Comparison of ENCODE assay signal across 8 cellular contexts in genomic region chr13:100088648-100089601, GRCh38. TPM values are rescaled to one million over a fixed set of nuclear protein-coding genes. Genes with fewer than 3 reads are reported as not detected.
A peak's percentile ranks its signal among the peaks of the same experiment; 100 is the strongest.
DNase-seq lines count a peak whose midpoint lies in the region; ATAC-seq and TF ChIP-seq lines count a peak whose summit lies in the region.

Gene PCCA (plus strand): TSS chr13:100089093. CDS start chr13:100089121, 28 bp downstream.

- no peak within 1 kb of the TSS for H2AK5ac ChIP-seq in mesenchymal stem cell (ENCODE audit: low read length, severe bottlenecking)

- H3K4me3 Mint-ChIP-seq in CD8-positive, alpha-beta T cell, result peak within 1 kb of the TSS; percentile 98
- peak within 1 kb of the TSS; percentile 87 for H3K4me3 Mint-ChIP-seq in endodermal cell

- H3K27me3 Mint-ChIP-seq in CD8-positive, alpha-beta T cell (ENCODE audit: low read depth), result no peaks in the 10 kb centered on the region
- no peaks in the 10 kb centered on the region for H3K27me3 Mint-ChIP-seq in endodermal cell (ENCODE audit: insufficient read depth)

- H3K36me3 ChIP-seq in CD8-positive, alpha-beta T cell (ENCODE audit: insufficient read depth, low read length), result no peaks in the 10 kb centered on the region
- peaks cover 43% of the 10 kb centered on the region for H3K36me3 ChIP-seq in endodermal cell (ENCODE audit: control insufficient read depth, insufficient read depth, low read length)
- peaks cover 7 to 14% of the 10 kb centered on the region in 2 experiments for H3K36me3 ChIP-seq in mesenchymal stem cell (ENCODE audit: control insufficient read depth in 1 of 2, insufficient read depth in 2 of 2, low read depth in 1 of 2, low read length in 2 of 2)

- peaks cover 5% of the 10 kb centered on the region for H3K36me3 Mint-ChIP-seq in CD8-positive, alpha-beta T cell
- peaks cover 45% of the 10 kb centered on the region for H3K36me3 Mint-ChIP-seq in endodermal cell (ENCODE audit: low read depth)

- 0% methylated on average over 43 to 84 of the region's 84 CpGs for WGBS in endodermal cell (ENCODE audit: insufficient coverage in 1 of 2, insufficient read length in 1 of 2), 2 experiments
- under 1% methylated on average over 79 of the region's 84 CpGs for WGBS in mesenchymal stem cell

- peak within 1 kb of the TSS; percentile 0 for H4K91ac ChIP-seq in mesenchymal stem cell (ENCODE audit: low read length)

- intact Hi-C loops in CD8-positive, alpha-beta T cell (cut with DNase I, micrococcal nuclease), result loop anchor here in 1 of 2 experiments (2.0 kb wide), 2 partner anchors 432 to 586 kb away; partner anchors contain the start of gene TMTC4

- peak within 1 kb of the TSS; percentile 81 for H3K4me3 ChIP-seq in CD8-positive, alpha-beta T cell (ENCODE audit: low read depth, low read length)
- H3K4me3 ChIP-seq in endodermal cell (ENCODE audit: low read length) (peak within 1 kb of the TSS; percentile 92), mesenchymal stem cell (ENCODE audit: insufficient read depth in 1 of 2, low read depth in 1 of 2, low read length in 2 of 2) (peak within 1 kb of the TSS; percentile 88 to 92)

- CTCF ChIA-PET in CD8-positive, alpha-beta T cell (lab: Charles Lee), result interaction anchor here (1.0 to 1.6 kb wide), 2 partner anchors 15 to 432 kb away, joined by 3 to 4 read pairs; no protein-coding TSS in a partner anchor

- H3K14ac ChIP-seq in mesenchymal stem cell (ENCODE audit: low read length in 2 of 2), result peak within 1 kb of the TSS in 1 of 2 experiments; percentile 89

- H3K9me3 Mint-ChIP-seq in CD8-positive, alpha-beta T cell, result no peaks in the 10 kb centered on the region
- no peaks in the 10 kb centered on the region for H3K9me3 Mint-ChIP-seq in endodermal cell

- H3K79me1 ChIP-seq in mesenchymal stem cell (replicated peaks; ENCODE audit: low read length, poor library complexity, severe bottlenecking), result peaks cover 9% of the 10 kb centered on the region

- peak within 1 kb of the TSS in 1 of 2 experiments; percentile 67 for H3K4ac ChIP-seq in mesenchymal stem cell (ENCODE audit: low read depth in 1 of 2, low read length in 2 of 2)

- ATAC-seq in CD8-positive, alpha-beta T cell, result peak; percentile 71
- ATAC-seq in GM19452 (IDR thresholded peaks at IDR 0.05; ENCODE audit: unreplicated experiment) (peak; percentile 94), HG03575 (IDR thresholded peaks at IDR 0.05; ENCODE audit: extremely low read depth, insufficient number of reproducible peaks, low FRiP score, unreplicated experiment) (peak; percentile 75)

- H3K9ac ChIP-seq in endodermal cell (ENCODE audit: extremely low read depth, low read length, poor library complexity, severe bottlenecking) (peak within 1 kb of the TSS; percentile 78), mesenchymal stem cell (ENCODE audit: low read length) (peak within 1 kb of the TSS; percentile 96)

- H3K27me3 ChIP-seq in CD8-positive, alpha-beta T cell (ENCODE audit: insufficient read depth, low read length), result no peaks in the 10 kb centered on the region
- H3K27me3 ChIP-seq in endodermal cell (ENCODE audit: control insufficient read depth, insufficient read depth, low read length, poor library complexity, severe bottlenecking) (no peaks in the 10 kb centered on the region), mesenchymal stem cell (ENCODE audit: control insufficient read depth in 1 of 2, insufficient read depth in 1 of 2, low read length in 2 of 2) (no peaks in the 10 kb centered on the region)

- H2BK120ac ChIP-seq in mesenchymal stem cell (ENCODE audit: low read depth, low read length), result peak within 1 kb of the TSS; percentile 22

- H2BK5ac ChIP-seq in mesenchymal stem cell (ENCODE audit: low read depth, low read length, poor library complexity, severe bottlenecking), result peak within 1 kb of the TSS; percentile 71

- POLR2A ChIA-PET in CD8-positive, alpha-beta T cell (lab: Charles Lee), result interaction anchor here (0.6 kb wide), 1 partner anchor 500 kb away, joined by 3 read pairs; the partner anchor contains the start of gene GGACT

- H4K8ac ChIP-seq in mesenchymal stem cell (ENCODE audit: low read length), result peak within 1 kb of the TSS; percentile 76

- TF ChIP-seq CTCF in CD8-positive, alpha-beta T cell (IDR thresholded peaks at IDR 0.05), result no peak
- peak; percentile 16 for TF ChIP-seq CTCF in endodermal cell (conservative IDR thresholded peaks at IDR 0.05)

- H2BK15ac ChIP-seq in mesenchymal stem cell (ENCODE audit: low read depth, poor library complexity, severe bottlenecking), result peak within 1 kb of the TSS; percentile 98

- H3K4me2 ChIP-seq in mesenchymal stem cell (ENCODE audit: low read length, poor library complexity, severe bottlenecking), result peak within 1 kb of the TSS; percentile 76

- H2BK12ac ChIP-seq in mesenchymal stem cell (ENCODE audit: low read length in 2 of 2), result peak within 1 kb of the TSS in 1 of 2 experiments; percentile 79

- peak; percentile 34 to 84 (median 73) for DNase-seq in CD8-positive, alpha-beta T cell
- DNase-seq in NOMO-1 treated with dmso at 0.1 percent for 144 hours (lab: John Stamatoyannopoulos, UW; ENCODE audit: unreplicated experiment), result peak; percentile 90
- peak; percentile 19 for DNase-seq in activated CD8-positive, alpha-beta memory T cell treated with anti-CD3 and anti-CD28 coated beads, Interleukin-2, amount 50 U/mL, for 1 hour (ENCODE audit: extremely low read depth)
- DNase-seq in endodermal cell, result peak; percentile 99
- peak; percentile 96 for DNase-seq in mesenchymal stem cell
- peak; percentile 67 for DNase-seq in stimulated activated CD8-positive, alpha-beta memory T cell treated with anti-CD3 and anti-CD28 coated beads, Interleukin-12 subunit alpha, Interleukin-12 subunit beta, amount 100 ng/mL, for 24 hours (ENCODE audit: extremely low read depth)

- H2AFZ ChIP-seq in mesenchymal stem cell (ENCODE audit: low read depth, low read length), result peak within 1 kb of the TSS; percentile 96

- peaks cover 30% of the 10 kb centered on the region for H3K4me1 Mint-ChIP-seq in CD8-positive, alpha-beta T cell (ENCODE audit: low read depth)
- H3K4me1 Mint-ChIP-seq in endodermal cell, result peaks cover 27% of the 10 kb centered on the region

- H3K23ac ChIP-seq in mesenchymal stem cell (ENCODE audit: low read length in 2 of 2), result peak within 1 kb of the TSS in 1 of 2 experiments; percentile 98

- H3K18ac ChIP-seq in mesenchymal stem cell (ENCODE audit: low read depth in 1 of 2, low read length in 2 of 2), result peak within 1 kb of the TSS; percentile 56 to 89

- no peaks in the 10 kb centered on the region for H3K9me3 ChIP-seq in CD8-positive, alpha-beta T cell (ENCODE audit: low read length)
- H3K9me3 ChIP-seq in endodermal cell (ENCODE audit: control insufficient read depth, low read length) (no peaks in the 10 kb centered on the region), mesenchymal stem cell (ENCODE audit: control insufficient read depth, low read length) (no peaks in the 10 kb centered on the region)

- H3K27ac ChIP-seq in CD8-positive, alpha-beta T cell (ENCODE audit: low read depth, low read length), result peak within 1 kb of the TSS; percentile 35
- H3K27ac ChIP-seq in endodermal cell (ENCODE audit: low read depth, low read length) (peak within 1 kb of the TSS; percentile 52), mesenchymal stem cell (ENCODE audit: low read length, poor library complexity, severe bottlenecking) (peak within 1 kb of the TSS; percentile 62)

- peak within 1 kb of the TSS; percentile 82 for H3K27ac Mint-ChIP-seq in CD8-positive, alpha-beta T cell
- H3K27ac Mint-ChIP-seq in endodermal cell, result peak within 1 kb of the TSS; percentile 98

- peaks cover 28% of the 10 kb centered on the region for H3K4me1 ChIP-seq in CD8-positive, alpha-beta T cell (ENCODE audit: insufficient read depth, low read length)
- peaks cover 2% of the 10 kb centered on the region for H3K4me1 ChIP-seq in endodermal cell (ENCODE audit: control insufficient read depth, insufficient read depth, low read length)
- peaks cover 6% of the 10 kb centered on the region for H3K4me1 ChIP-seq in mesenchymal stem cell (ENCODE audit: control insufficient read depth, insufficient read depth, low read depth, low read length)

RNA-seq across cellular contexts. Expression of gene PCCA, which starts in this region (rescaled TPM):
- total RNA-seq in CD8-positive, alpha-beta T cell, result 1 to 10 TPM; 6.2 to 7.5 TPM
- total RNA-seq in endodermal cell, result 10 to 100 TPM; 60.2 to 67.2 TPM
- 57.6 TPM for polyA plus RNA-seq in endodermal cell (2013, experiment 1 of 2)
- 59.6 TPM for polyA plus RNA-seq in endodermal cell (2013, experiment 2 of 2)
- polyA plus RNA-seq in mesenchymal stem cell (2013, experiment 1 of 2), result 16.8 TPM
- polyA plus RNA-seq in mesenchymal stem cell (2013, experiment 2 of 2), result 15.4 TPM

Comparison
In these comparisons a context has a peak if more than half of its experiments do, and no peak if none do; other contexts are left out.
1. Peak in every context shown above with its lines: DNase-seq, ATAC-seq, H3K4me3 ChIP-seq and H3K27ac ChIP-seq.
2. RNA of gene PCCA (total RNA-seq): 60.2 to 67.2 TPM in endodermal cell; 6.2 to 7.5 TPM in CD8-positive, alpha-beta T cell; every median in the first group is over 4 times any median in the second.
3. DNase-seq: peak in every context shown above with its lines; median percentile 99 in endodermal cell; 96 in mesenchymal stem cell; 90 in NOMO-1 treated with dmso at 0.1 percent for 144 hours; 73 in CD8-positive, alpha-beta T cell; 67 in stimulated activated CD8-positive, alpha-beta memory T cell treated with anti-CD3 and anti-CD28 coated beads, Interleukin-12 subunit alpha, Interleukin-12 subunit beta, amount 100 ng/mL, for 24 hours; 19 in activated CD8-positive, alpha-beta memory T cell treated with anti-CD3 and anti-CD28 coated beads, Interleukin-2, amount 50 U/mL, for 1 hour.